In genomic region chr9:121619566-121619965, GRCh38 we compare ENCODE assay signal across 31 cellular contexts. TPM values are rescaled to one million over a fixed set of nuclear protein-coding genes. Genes with fewer than 3 reads are reported as not detected.
A peak's percentile ranks its signal among the peaks of the same experiment; 100 is the strongest.
DNase-seq lines count a peak whose midpoint lies in the region; ATAC-seq, FAIRE-seq and TF ChIP-seq lines count a peak whose summit lies in the region.
"Had no signal": no experiment of that assay in that cellular context is flagged by ENCODE, and none has a peak within 500 bp of the region (broad histone marks: within the 10 kb centered on the region; RNA-seq: fewer than 3 reads in every experiment).

No MANE protein-coding gene starts in this region.

- H3K9ac ChIP-seq in kidney (ENCODE audit: low read length in 2 of 2) = no peak overlapping the region

- no peak for TF ChIP-seq POLR2A in uterus (IDR thresholded peaks at IDR 0.05)

- H3K4me1 ChIP-seq in heart right ventricle = peaks cover 9 to 79% (median 65%) of the 10 kb centered on the region in 9 donors
- peaks cover 32 to 40% of the 10 kb centered on the region in 2 donors for H3K4me1 ChIP-seq in kidney (ENCODE audit: control insufficient read depth in 1 of 2, insufficient read depth in 1 of 2, low read depth in 1 of 2, low read length in 2 of 2)
- H3K4me1 ChIP-seq in uterus = peaks cover 0 to 3% of the 10 kb centered on the region in 2 donors
- H3K4me1 ChIP-seq: SJCRH30 had no signal

- H3K36me3 ChIP-seq in heart right ventricle (peaks cover 0 to 2% (median 0%) of the 10 kb centered on the region in 9 donors), kidney (ENCODE audit: control insufficient read depth in 1 of 2, insufficient read depth in 2 of 2, low read length in 2 of 2) (no peaks in the 10 kb centered on the region), uterus (no peaks in the 10 kb centered on the region)
- H3K36me3 ChIP-seq: brain microvascular endothelial cell, SJCRH30 had no signal

- H3K9me3 ChIP-seq in heart right ventricle (no peaks in the 10 kb centered on the region), kidney (ENCODE audit: control insufficient read depth in 1 of 2, low read length in 2 of 2) (no peaks in the 10 kb centered on the region), uterus (no peaks in the 10 kb centered on the region)
- H3K9me3 ChIP-seq: SJCRH30 had no signal

- H3K4me3 ChIP-seq in heart right ventricle (no peak overlapping the region), kidney (ENCODE audit: low read length in 2 of 2) (no peak overlapping the region), uterus (no peak overlapping the region)
- H3K4me3 ChIP-seq: SJCRH30 had no signal

- H3K27me3 ChIP-seq in heart right ventricle = no peaks in the 10 kb centered on the region
- H3K27me3 ChIP-seq in uterus = no peaks in the 10 kb centered on the region
- H3K27me3 ChIP-seq: brain microvascular endothelial cell, SJCRH30 had no signal

- FAIRE-seq in kidney (lab: Jason Lieb, UNC) = no peak
- FAIRE-seq: A204.1, colon, RCC 7860 had no signal

- intact Hi-C loops in heart right ventricle (cut with DNase I) = no loop called here
- intact Hi-C loops in left cardiac atrium (cut with DNase I) = no loop called here
- intact Hi-C loops in kidney (cut with DNase I) = no loop called here
- intact Hi-C loops in uterus (cut with DNase I; ENCODE audit: low total_unique reads) = no loop called here

- ATAC-seq in heart right ventricle = peak in 6 of 8 donors; percentile 2 to 31 (median 6)
- no peak for ATAC-seq in left cardiac atrium
- ATAC-seq in HG02938 (IDR thresholded peaks at IDR 0.05; ENCODE audit: unreplicated experiment) = no peak
- ATAC-seq: activated CD8-positive, alpha-beta T cell treated with anti-CD3 and anti-CD28 coated beads, Interleukin-2, amount 10 ng/mL, durations not matched to agents 7 days and 5 days; activated T-helper 17 cell treated with anti-CD3 and anti-CD28 coated beads, Interleukin-2, amount 50 U/mL, for 72 hours; sciatic nerve had no signal

- H3K27ac ChIP-seq in heart right ventricle = peak overlapping the region; percentile 31 to 89 (median 78)
- H3K27ac ChIP-seq in kidney (ENCODE audit: low read depth in 2 of 2, low read length in 2 of 2) = peak overlapping the region; percentile 65 to 79
- peak overlapping the region in 1 of 2 donors; percentile 39 for H3K27ac ChIP-seq in uterus
- H3K27ac ChIP-seq: brain microvascular endothelial cell, SJCRH30, VCaP had no signal

- no peak for TF ChIP-seq CTCF in heart right ventricle (IDR thresholded peaks at IDR 0.05)
- TF ChIP-seq CTCF in kidney (IDR thresholded peaks at IDR 0.05; ENCODE audit: borderline replicate concordance, extremely low read depth, insufficient read depth) = no peak
- TF ChIP-seq CTCF in uterus (IDR thresholded peaks at IDR 0.05) = no peak

- WGBS in heart right ventricle, 2 donors = 56 to 58% methylated on average over 5 of the region's 5 CpGs

- no peak for DNase-seq in heart right ventricle
- no peak for DNase-seq in left cardiac atrium
- DNase-seq in kidney = no peak
- DNase-seq in renal cortical epithelial cell (ENCODE audit: low read depth) = peak; percentile 96
- DNase-seq in occipital lobe (lab: John Stamatoyannopoulos, UW) = no peak
- no peak for DNase-seq in NCI-H1417 (lab: John Stamatoyannopoulos, UW)
- no peak for DNase-seq in uterus
- DNase-seq: activated CD4-positive, alpha-beta T cell treated with anti-CD3 and anti-CD28 coated beads for 4 hours; activated CD8-positive, alpha-beta T cell treated with anti-CD3 and anti-CD28 coated beads, Interleukin-2, amount 10 ng/mL, durations not matched to agents 7 days and 5 days; activated naive CD4-positive, alpha-beta T cell treated with anti-CD3 and anti-CD28 coated beads, Interleukin-2, amount 50 U/mL, for 16 hours; brain microvascular endothelial cell; DMS79 treated with DMSO at 0.1 percent for 48 hours; effector CD4-positive, alpha-beta T cell; GDM1; KBM-7; NCI-H1092; NCI-H187 treated with DMSO at 0.1 percent for 48 hours; NCI-H2171; NCI-H82; SJCRH30; stimulated activated CD4-positive, alpha-beta T cell treated with anti-CD3 and anti-CD28 coated beads, Interleukin-15, amount 100 ng/mL, for 24 hours; stimulated activated CD4-positive, alpha-beta T cell treated with anti-CD3 and anti-CD28 coated beads, Interleukin-4, amount 100 ng/mL, for 4 hours; SW 1271 had no signal

RNA-seq across cellular contexts. Expression of gene DAB2IP, which starts 31.9 kb away (rescaled TPM):
- total RNA-seq in heart right ventricle (10 to 100 TPM; 48.1 to 71.1 (median 56.5) TPM), left cardiac atrium (10 to 100 TPM; 41.6 to 58.3 TPM), kidney (105 TPM), renal cortical epithelial cell (18.2 and 37.5 TPM in 2 replicates), occipital lobe (11.9 TPM), uterus (100 to 1,000 TPM in 1 of 4 donors, 10 to 100 TPM in 3; 22.0 to 139 (median 31.6) TPM)
- polyA plus RNA-seq in heart right ventricle (10 to 100 TPM; 18.1 to 36.5 TPM), kidney (ENCODE audit: insufficient read depth, low read depth, low replicate concordance) (33.8 TPM)
- polyA plus RNA-seq: CD14-positive monocyte had no signal

Comparison
In these comparisons a context has a peak if more than half of its experiments do, and no peak if none do; other contexts are left out.
1. ATAC-seq: peak in heart right ventricle (6 of 8); none in left cardiac atrium (0 of 2) and HG02938 (single experiment).